ENCODE assay signal across 11 cellular contexts in the genomic region with DNA sequence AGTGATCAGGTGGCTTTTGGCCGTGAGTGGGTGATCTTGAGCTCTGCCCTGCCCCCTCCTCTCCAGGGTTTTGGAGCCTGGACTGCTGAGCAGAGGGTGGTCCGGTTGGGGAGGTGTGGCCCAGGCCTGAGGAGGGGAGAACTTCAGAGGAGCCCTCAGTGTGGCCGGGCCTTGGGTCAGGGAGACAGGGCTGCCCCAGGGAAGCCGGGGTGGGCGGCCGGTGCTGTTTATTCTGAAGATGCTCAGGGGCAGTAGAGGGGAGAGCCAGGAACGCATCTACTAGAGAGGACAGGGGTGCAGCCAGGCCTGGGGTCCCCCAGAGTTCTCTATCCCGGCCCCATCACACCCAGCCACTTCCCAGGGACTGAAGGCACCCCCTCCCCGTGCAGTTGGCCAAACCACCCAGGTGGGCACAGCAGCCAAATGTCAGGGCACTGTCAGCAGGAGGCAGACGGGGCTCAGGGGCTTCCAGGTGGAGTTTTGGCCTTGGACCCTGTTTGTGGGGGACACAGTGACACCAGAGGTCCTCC. TPM values are rescaled to one million over a fixed set of nuclear protein-coding genes. Genes with fewer than 3 reads are reported as not detected.
A peak's percentile ranks its signal among the peaks of the same experiment; 100 is the strongest.
DNase-seq lines count a peak whose midpoint lies in the region; ATAC-seq, FAIRE-seq and TF ChIP-seq lines count a peak whose summit lies in the region.
"Had no signal": no experiment of that assay in that cellular context is flagged by ENCODE, and none has a peak within 500 bp of the region (broad histone marks: within the 10 kb centered on the region; RNA-seq: fewer than 3 reads in every experiment).

No MANE protein-coding gene starts in this region.

- POLR2A ChIA-PET in AG04450 (lab: Yijun Ruan, JAX) (interaction anchor here (1.1 kb wide), 1 partner anchor 10 kb away, joined by 7 read pairs; no protein-coding TSS in a partner anchor), HEK293 (lab: Yijun Ruan, JAX) (interaction anchor here (1.0 to 1.3 kb wide), 2 partner anchors 43 to 104 kb away, joined by 4 read pairs; no protein-coding TSS in a partner anchor)
- POLR2A ChIA-PET in activated CD8-positive, alpha-beta T cell treated with anti-CD3 and anti-CD28 coated beads for 36 hours (lab: Charles Lee) = no interaction called here

- H3K9ac ChIP-seq in kidney (ENCODE audit: low read length in 2 of 2) = no peak overlapping the region

- DNase-seq in AG04450 (ENCODE audit: low read depth, low spot score) (no peak), kidney (peak; percentile 76), DMS79 (lab: John Stamatoyannopoulos, UW) (no peak)
- DNase-seq in activated CD8-positive, alpha-beta T cell treated with anti-CD3 and anti-CD28 coated beads for 36 hours = no peak
- no peak for DNase-seq in activated CD4-positive, CD25-positive, alpha-beta regulatory T cell (lab: John Stamatoyannopoulos, UW)
- DNase-seq: mammary epithelial cell had no signal

- peaks cover 11% of the 10 kb centered on the region for H3K4me1 Mint-ChIP-seq in activated CD8-positive, alpha-beta T cell treated with anti-CD3 and anti-CD28 coated beads for 36 hours (ENCODE audit: low read depth)

- no peaks in the 10 kb centered on the region for H3K36me3 Mint-ChIP-seq in activated CD8-positive, alpha-beta T cell treated with anti-CD3 and anti-CD28 coated beads for 36 hours (ENCODE audit: low read depth)

- H3K27ac ChIP-seq in AG04450 (ENCODE audit: low read depth, low read length) (no peak overlapping the region), HEK293 (ENCODE audit: extremely low read depth, low read depth, low read length) (no peak overlapping the region), kidney (ENCODE audit: low read depth in 2 of 2, low read length in 2 of 2) (no peak overlapping the region)
- H3K27ac ChIP-seq: upper lobe of left lung had no signal

- intact Hi-C loops in activated CD8-positive, alpha-beta T cell treated with anti-CD3 and anti-CD28 coated beads for 36 hours (cut with micrococcal nuclease) = no loop called here
- intact Hi-C loops in kidney (cut with DNase I) = no loop called here

- H3K27me3 ChIP-seq in AG04450 (ENCODE audit: control insufficient read depth, insufficient read depth, low read length) = no peaks in the 10 kb centered on the region

- CTCF ChIA-PET in AG04450 (lab: Charles Lee) (interaction anchor here (0.5 to 2.1 kb wide), 6 partner anchors 16 to 388 kb away, joined by 3 to 9 read pairs (median 4); no protein-coding TSS in a partner anchor), HEK293 (lab: Yijun Ruan, JAX) (interaction anchor here (0.9 to 2.7 kb wide), 5 partner anchors 10 to 301 kb away, joined by 3 to 24 read pairs (median 3); no protein-coding TSS in a partner anchor)
- CTCF ChIA-PET in activated CD8-positive, alpha-beta T cell treated with anti-CD3 and anti-CD28 coated beads for 36 hours (lab: Charles Lee) = interaction anchor here (0.8 to 1.7 kb wide), 3 partner anchors 42 to 190 kb away, joined by 4 to 6 read pairs (median 5); no protein-coding TSS in a partner anchor

- peak overlapping the region; percentile 62 for H3K4me3 Mint-ChIP-seq in activated CD8-positive, alpha-beta T cell treated with anti-CD3 and anti-CD28 coated beads for 36 hours

- H3K27ac Mint-ChIP-seq in activated CD8-positive, alpha-beta T cell treated with anti-CD3 and anti-CD28 coated beads for 36 hours = no peak overlapping the region

- TF ChIP-seq CTCF in AG04450 (IDR thresholded peaks at IDR 0.05; ENCODE audit: low read depth, low read length) (no peak), HEK293 (tag by site-specific recombination; IDR thresholded peaks at IDR 0.05) (no peak), kidney (IDR thresholded peaks at IDR 0.05; ENCODE audit: borderline replicate concordance, extremely low read depth, insufficient read depth) (no peak)
- no peak for TF ChIP-seq CTCF in activated CD8-positive, alpha-beta T cell treated with anti-CD3 and anti-CD28 coated beads for 36 hours (IDR thresholded peaks at IDR 0.05)

- H3K9me3 ChIP-seq in AG04450 (ENCODE audit: control insufficient read depth, insufficient read depth, low read length) (no peaks in the 10 kb centered on the region; the same call in 1 of the 2 replicates), HEK293 (ENCODE audit: control insufficient read depth, insufficient read depth, low read depth, low read length) (no peaks in the 10 kb centered on the region), kidney (ENCODE audit: control insufficient read depth in 1 of 2, low read length in 2 of 2) (no peaks in the 10 kb centered on the region)
- H3K9me3 ChIP-seq: upper lobe of left lung had no signal

- H3K9me3 Mint-ChIP-seq in activated CD8-positive, alpha-beta T cell treated with anti-CD3 and anti-CD28 coated beads for 36 hours = no peaks in the 10 kb centered on the region

- H3K4me1 ChIP-seq in HEK293 (ENCODE audit: control insufficient read depth, insufficient read depth, low read length) (no peaks in the 10 kb centered on the region; the same call in 1 of the 2 replicates), kidney (ENCODE audit: control insufficient read depth in 1 of 2, insufficient read depth in 1 of 2, low read depth in 1 of 2, low read length in 2 of 2) (no peaks in the 10 kb centered on the region)

- H3K27me3 Mint-ChIP-seq in activated CD8-positive, alpha-beta T cell treated with anti-CD3 and anti-CD28 coated beads for 36 hours = peaks cover 14% of the 10 kb centered on the region

- H3K4me3 ChIP-seq in AG04450 (ENCODE audit: low read depth, low read length) (0 out of 2 replicates have a peak overlapping the region, but pooled peaks have one; percentile 47), HEK293 (ENCODE audit: low read depth, low read length) (peak overlapping the region; percentile 40), kidney (ENCODE audit: low read length in 2 of 2) (no peak overlapping the region)

- FAIRE-seq in kidney (lab: Jason Lieb, UNC) = no peak
- FAIRE-seq: endothelial cell of umbilical vein had no signal

- H3K36me3 ChIP-seq in HEK293 (ENCODE audit: control insufficient read depth in 2 of 2, insufficient read depth in 1 of 2, low read length in 2 of 2) (no peaks in the 10 kb centered on the region), kidney (ENCODE audit: control insufficient read depth in 1 of 2, insufficient read depth in 2 of 2, low read length in 2 of 2) (no peaks in the 10 kb centered on the region)
- H3K36me3 ChIP-seq: upper lobe of left lung had no signal

- no peak for ATAC-seq in activated CD8-positive, alpha-beta T cell treated with anti-CD3 and anti-CD28 coated beads for 36 hours
- ATAC-seq in HG02759 (IDR thresholded peaks at IDR 0.05; ENCODE audit: unreplicated experiment) = no peak
- no peak for ATAC-seq in GM18907 (IDR thresholded peaks at IDR 0.05; ENCODE audit: unreplicated experiment)

TF ChIP-seq in HEK293, 187 proteins besides CTCF, POLR2A, EP300 and RAD21 (continues in another document):
- TF ChIP-seq, protein P1, sequence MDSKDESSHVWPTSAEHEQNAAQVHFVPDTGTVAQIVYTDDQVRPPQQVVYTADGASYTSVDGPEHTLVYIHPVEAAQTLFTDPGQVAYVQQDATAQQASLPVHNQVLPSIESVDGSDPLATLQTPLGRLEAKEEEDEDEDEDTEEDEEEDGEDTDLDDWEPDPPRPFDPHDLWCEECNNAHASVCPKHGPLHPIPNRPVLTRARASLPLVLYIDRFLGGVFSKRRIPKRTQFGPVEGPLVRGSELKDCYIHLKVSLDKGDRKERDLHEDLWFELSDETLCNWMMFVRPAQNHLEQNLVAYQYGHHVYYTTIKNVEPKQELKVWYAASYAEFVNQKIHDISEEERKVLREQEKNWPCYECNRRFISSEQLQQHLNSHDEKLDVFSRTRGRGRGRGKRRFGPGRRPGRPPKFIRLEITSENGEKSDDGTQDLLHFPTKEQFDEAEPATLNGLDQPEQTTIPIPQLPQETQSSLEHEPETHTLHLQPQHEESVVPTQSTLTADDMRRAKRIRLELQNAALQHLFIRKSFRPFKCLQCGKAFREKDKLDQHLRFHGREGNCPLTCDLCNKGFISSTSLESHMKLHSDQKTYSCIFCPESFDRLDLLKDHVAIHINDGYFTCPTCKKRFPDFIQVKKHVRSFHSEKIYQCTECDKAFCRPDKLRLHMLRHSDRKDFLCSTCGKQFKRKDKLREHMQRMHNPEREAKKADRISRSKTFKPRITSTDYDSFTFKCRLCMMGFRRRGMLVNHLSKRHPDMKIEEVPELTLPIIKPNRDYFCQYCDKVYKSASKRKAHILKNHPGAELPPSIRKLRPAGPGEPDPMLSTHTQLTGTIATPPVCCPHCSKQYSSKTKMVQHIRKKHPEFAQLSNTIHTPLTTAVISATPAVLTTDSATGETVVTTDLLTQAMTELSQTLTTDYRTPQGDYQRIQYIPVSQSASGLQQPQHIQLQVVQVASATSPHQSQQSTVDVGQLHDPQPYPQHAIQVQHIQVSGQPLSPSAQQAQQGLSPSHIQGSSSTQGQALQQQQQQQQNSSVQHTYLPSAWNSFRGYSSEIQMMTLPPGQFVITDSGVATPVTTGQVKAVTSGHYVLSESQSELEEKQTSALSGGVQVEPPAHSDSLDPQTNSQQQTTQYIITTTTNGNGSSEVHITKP (tag by site-specific recombination; IDR thresholded peaks at IDR 0.05) = peak; percentile 54
- no peak for TF ChIP-seq PRDM1 (tag by site-specific recombination; IDR thresholded peaks at IDR 0.05)

RNA-seq across cellular contexts. Expression of a gene that starts 1.0 kb away (rescaled TPM):
- polyA plus RNA-seq in AG04450 (2011; rRNA removed) (2.4 and 2.9 TPM in 2 replicates), kidney (ENCODE audit: insufficient read depth, low read depth, low replicate concordance) (1.6 TPM)
- 0.96 and 2.2 TPM in 2 replicates for polyA minus RNA-seq in AG04450 (2011; rRNA and poly(A)+ RNA removed)
- total RNA-seq in activated CD8-positive, alpha-beta T cell treated with anti-CD3 and anti-CD28 coated beads for 36 hours = 1 to 10 TPM in 1 of 2 experiments, under 1 TPM in 1; 0.99 to 1.0 TPM
- total RNA-seq in kidney = 61.4 TPM

RNA-seq across cellular contexts. Expression of a gene that starts 21.3 kb away (rescaled TPM):
- polyA plus RNA-seq in AG04450 (2011; rRNA removed) (not detected in 2 replicates), kidney (ENCODE audit: insufficient read depth, low read depth, low replicate concordance) (0.24 TPM)
- not detected in 2 replicates for polyA minus RNA-seq in AG04450 (2011; rRNA and poly(A)+ RNA removed)
- not detected for total RNA-seq in activated CD8-positive, alpha-beta T cell treated with anti-CD3 and anti-CD28 coated beads for 36 hours
- 5.7 TPM for total RNA-seq in kidney
- total RNA-seq: endothelial cell of umbilical vein had no signal
- polyA plus RNA-seq: endothelial cell of umbilical vein had no signal

RNA-seq across cellular contexts. Expression of a gene that starts 43.8 kb away (rescaled TPM):
- polyA plus RNA-seq in AG04450 (2011; rRNA removed) (29.4 and 34.9 TPM in 2 replicates), kidney (ENCODE audit: insufficient read depth, low read depth, low replicate concordance) (38.4 TPM)
- polyA minus RNA-seq in AG04450 (2011; rRNA and poly(A)+ RNA removed) = 21.9 and 23.3 TPM in 2 replicates
- 10 to 100 TPM; 42.1 to 43.3 TPM for total RNA-seq in activated CD8-positive, alpha-beta T cell treated with anti-CD3 and anti-CD28 coated beads for 36 hours
- 47.7 TPM for total RNA-seq in kidney

RNA-seq across cellular contexts. Expression of a gene that starts 59.6 kb away (rescaled TPM):
- polyA plus RNA-seq in AG04450 (2011; rRNA removed) (1.0 TPM in 2 replicates), kidney (ENCODE audit: insufficient read depth, low read depth, low replicate concordance) (0.28 TPM)
- polyA minus RNA-seq in AG04450 (2011; rRNA and poly(A)+ RNA removed) = 0.69 and 0.70 TPM in 2 replicates
- under 1 TPM; 0.11 to 0.27 TPM for total RNA-seq in activated CD8-positive, alpha-beta T cell treated with anti-CD3 and anti-CD28 coated beads for 36 hours
- total RNA-seq in kidney = 2.7 TPM
- total RNA-seq: endothelial cell of umbilical vein had no signal
- polyA plus RNA-seq: endothelial cell of umbilical vein, mammary epithelial cell had no signal

Comparison
In these comparisons a context has a peak if more than half of its experiments do, and no peak if none do; other contexts are left out.
1. H3K4me3 ChIP-seq: peak in AG04450 (single experiment) and HEK293 (single experiment); none in kidney (0 of 2).
2. RNA of a gene that starts 1.0 kb away (total RNA-seq): 61.4 TPM in kidney (single experiment); 0.99 to 1.0 TPM in activated CD8-positive, alpha-beta T cell treated with anti-CD3 and anti-CD28 coated beads for 36 hours; every median in the first group is over 10 times any median in the second.